12 cellular contexts compared by ENCODE assay signal in the genomic region with DNA sequence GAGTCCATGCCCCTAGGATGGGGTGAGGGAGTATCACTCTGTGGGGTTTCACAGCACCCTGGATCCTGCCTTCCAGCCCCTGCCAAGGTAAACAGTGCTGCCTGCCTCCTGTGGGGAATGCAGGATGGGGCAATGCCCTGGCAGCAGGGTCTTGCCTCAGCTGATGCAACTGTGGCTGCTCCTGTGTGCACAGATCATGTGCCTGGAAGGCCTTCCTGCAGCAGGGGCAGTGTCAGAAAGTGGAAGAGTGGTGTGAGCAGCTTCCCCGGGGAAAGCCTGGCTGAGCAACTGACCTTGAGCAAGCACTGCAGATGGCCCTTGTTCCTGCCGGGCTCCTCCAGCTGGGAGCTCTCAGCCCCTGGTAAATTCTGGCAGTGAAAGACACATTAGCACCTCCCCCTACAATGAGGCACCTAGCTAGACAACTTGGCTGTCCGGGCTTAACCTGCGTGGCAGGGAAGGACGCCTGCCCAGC. TPM values are rescaled to one million over a fixed set of nuclear protein-coding genes. Genes with fewer than 3 reads are reported as not detected.
DNase-seq lines count a peak whose midpoint lies in the region; ATAC-seq and TF ChIP-seq lines count a peak whose summit lies in the region.
"Had no signal": no experiment of that assay in that cellular context is flagged by ENCODE, and none has a peak within 500 bp of the region (broad histone marks: within the 10 kb centered on the region; RNA-seq: fewer than 3 reads in every experiment).

No MANE protein-coding gene starts in this region.

- 35% methylated on average over 5 of the region's 5 CpGs for WGBS in right cardiac atrium
- WGBS in testis, 2 donors: 15% methylated on average over 5 of the region's 5 CpGs; no CpG with 5 or more reads in 1 of the 2 donors

- no peak overlapping the region for H3K4me3 Mint-ChIP-seq in activated T-helper 17 cell treated with anti-CD3 and anti-CD28 coated beads, Interleukin-2, amount 50 U/mL, for 72 hours
- H3K4me3 Mint-ChIP-seq: neural crest cell had no signal

- TF ChIP-seq CTCF in testis (IDR thresholded peaks at IDR 0.05): no peak

- H3K27me3 ChIP-seq in right cardiac atrium (ENCODE audit: control insufficient read depth, insufficient read depth) (no peaks in the 10 kb centered on the region), testis (no peaks in the 10 kb centered on the region)
- H3K27me3 ChIP-seq: BE2C had no signal

- H3K27ac ChIP-seq in right cardiac atrium (ENCODE audit: low read length): peak overlapping the region; percentile 39
- peak overlapping the region; percentile 2 to 27 for H3K27ac ChIP-seq in testis

- no peaks in the 10 kb centered on the region for H3K4me1 Mint-ChIP-seq in activated T-helper 17 cell treated with anti-CD3 and anti-CD28 coated beads, Interleukin-2, amount 50 U/mL, for 72 hours
- H3K4me1 Mint-ChIP-seq: neural crest cell had no signal

- H3K27ac Mint-ChIP-seq in activated T-helper 17 cell treated with anti-CD3 and anti-CD28 coated beads, Interleukin-2, amount 50 U/mL, for 72 hours: peak overlapping the region; percentile 39

- no peaks in the 10 kb centered on the region for H3K36me3 ChIP-seq in testis (ENCODE audit: low read depth, missing control alignments)

- no peaks in the 10 kb centered on the region for H3K9me3 Mint-ChIP-seq in activated T-helper 17 cell treated with anti-CD3 and anti-CD28 coated beads, Interleukin-2, amount 50 U/mL, for 72 hours
- H3K9me3 Mint-ChIP-seq: neural crest cell had no signal

- no peak for ATAC-seq in activated T-helper 17 cell treated with anti-CD3 and anti-CD28 coated beads, Interleukin-2, amount 50 U/mL, for 72 hours (replicated peaks)
- ATAC-seq in right cardiac atrium (peak; percentile 66 to 71), HG02623 (IDR thresholded peaks at IDR 0.05; ENCODE audit: unreplicated experiment) (no peak)

- no peaks in the 10 kb centered on the region for H3K27me3 Mint-ChIP-seq in activated T-helper 17 cell treated with anti-CD3 and anti-CD28 coated beads, Interleukin-2, amount 50 U/mL, for 72 hours

- intact Hi-C loops in right cardiac atrium (cut with DNase I) (no loop called here), testis (cut with DNase I; ENCODE audit: low total_unique reads) (no loop called here)

- TF ChIP-seq POLR2A in testis (IDR thresholded peaks at IDR 0.05): no peak

- H3K4me1 ChIP-seq in right cardiac atrium (ENCODE audit: control insufficient read depth, insufficient read depth, low read length): peaks cover 7% of the 10 kb centered on the region
- peaks cover 24% of the 10 kb centered on the region for H3K4me1 ChIP-seq in testis
- H3K4me1 ChIP-seq: BE2C had no signal

- peaks cover 70% of the 10 kb centered on the region for H3K36me3 Mint-ChIP-seq in activated T-helper 17 cell treated with anti-CD3 and anti-CD28 coated beads, Interleukin-2, amount 50 U/mL, for 72 hours (ENCODE audit: low read depth)

- H3K4me3 ChIP-seq in right cardiac atrium (ENCODE audit: low read length) (no peak overlapping the region), testis (no peak overlapping the region)

- DNase-seq in NCI-H345 (lab: John Stamatoyannopoulos, UW) (peak; percentile 43), NCI-H345 treated with DMSO at 0.1 percent for 48 hours (lab: John Stamatoyannopoulos, UW; ENCODE audit: unreplicated experiment) (no peak), right cardiac atrium (peak; percentile 75 to 82 (median 79)), testis (peak; percentile 74), inferior parietal cortex (ENCODE audit: extremely low spot score) (no peak)
- DNase-seq in stimulated activated CD4-positive, alpha-beta T cell treated with anti-CD3 and anti-CD28 coated beads, Interleukin-4, amount 100 ng/mL, for 1 hour: no peak
- DNase-seq: activated CD4-positive, alpha-beta T cell treated with anti-CD3 and anti-CD28 coated beads, Interleukin-2, amount 50 U/mL, for 48 hours; BE2C; NK-92 treated with Interleukin-12 subunit alpha and Interleukin-12 subunit beta, amount 100 ng/mL, for 24 hours had no signal

- H3K9me3 ChIP-seq in right cardiac atrium (ENCODE audit: control insufficient read depth, low read length) (no peaks in the 10 kb centered on the region), testis (no peaks in the 10 kb centered on the region)
- H3K9me3 ChIP-seq: BE2C had no signal

RNA-seq across cellular contexts. Expression of gene TOR3A, which starts 9.9 kb away (rescaled TPM):
- total RNA-seq in activated T-helper 17 cell treated with anti-CD3 and anti-CD28 coated beads, Interleukin-2, amount 50 U/mL, for 72 hours: 10 to 100 TPM; 19.0 to 45.2 TPM
- total RNA-seq in right cardiac atrium: 10 to 100 TPM; 11.8 to 12.5 (median 11.9) TPM
- 6.7 TPM for polyA plus RNA-seq in right cardiac atrium
- total RNA-seq in testis: 10 to 100 TPM; 16.3 to 17.6 TPM
- polyA plus RNA-seq in testis (ENCODE audit: insufficient read depth, low read depth, low replicate concordance): 10.1 TPM

Comparison
In these comparisons a context has a peak if more than half of its experiments do, and no peak if none do; other contexts are left out.
1. DNase-seq: peak in NCI-H345 (single experiment), right cardiac atrium (3 of 3) and testis (single experiment); none in NCI-H345 treated with DMSO at 0.1 percent for 48 hours (single experiment), inferior parietal cortex (single experiment) and stimulated activated CD4-positive, alpha-beta T cell treated with anti-CD3 and anti-CD28 coated beads, Interleukin-4, amount 100 ng/mL, for 1 hour (single experiment).
2. ATAC-seq: peak in right cardiac atrium (2 of 2); none in activated T-helper 17 cell treated with anti-CD3 and anti-CD28 coated beads, Interleukin-2, amount 50 U/mL, for 72 hours (single experiment) and HG02623 (single experiment).